In genomic region chr6:83978324-83978734, GRCh38 we compare ENCODE assay signal across 33 cellular contexts. TPM values are rescaled to one million over a fixed set of nuclear protein-coding genes. Genes with fewer than 3 reads are reported as not detected.
DNase-seq lines count a peak whose midpoint lies in the region; ATAC-seq and TF ChIP-seq lines count a peak whose summit lies in the region.
"Had no signal": no experiment of that assay in that cellular context is flagged by ENCODE, and none has a peak within 500 bp of the region (broad histone marks: within the 10 kb centered on the region; RNA-seq: fewer than 3 reads in every experiment).

No MANE protein-coding gene starts in this region.

- H3K4me1 ChIP-seq in ascending aorta (peaks cover 0 to 30% of the 10 kb centered on the region in 2 donors), esophagus muscularis mucosa (no peaks in the 10 kb centered on the region)
- H3K4me1 ChIP-seq: A549, parathyroid adenoma, Peyer's patch, right atrium auricular region had no signal

- H3K27ac ChIP-seq in ascending aorta (peak overlapping the region; percentile 72 to 88), esophagus muscularis mucosa (replicated peaks in 1 of 4) (no peak overlapping the region)
- H3K27ac ChIP-seq: A549, HL-60, parathyroid adenoma, Peyer's patch, right atrium auricular region, VCaP had no signal

- H3K4me1 Mint-ChIP-seq in nephron progenitor cell, result peaks cover 12% of the 10 kb centered on the region
- H3K4me1 Mint-ChIP-seq: activated CD4-positive, alpha-beta T cell treated with anti-CD3 and anti-CD28 coated beads for 36 hours; immature natural killer cell had no signal

- H3K36me3 Mint-ChIP-seq in nephron progenitor cell (ENCODE audit: low read depth), result no peaks in the 10 kb centered on the region
- H3K36me3 Mint-ChIP-seq: CD8-positive, alpha-beta T cell had no signal

- TF ChIP-seq POLR2A in erythroblast (IDR thresholded peaks at IDR 0.05; ENCODE audit: low read length) (no peak), esophagus muscularis mucosa (IDR thresholded peaks at IDR 0.05; ENCODE audit: low read depth) (no peak)

- in situ Hi-C loops in Caki2 (cut with HindIII; ENCODE audit: low pct_unique_long_range_greater_than_20kb, low sequenced_read_pairs), result no loop called here

- 47% methylated on average over 1 of the region's 1 CpG for WGBS in esophagus muscularis mucosa

- ATAC-seq in GM19397 (IDR thresholded peaks at IDR 0.05; ENCODE audit: unreplicated experiment), result no peak
- ATAC-seq: A549; activated CD4-positive, alpha-beta T cell treated with anti-CD3 and anti-CD28 coated beads for 36 hours; activated CD8-positive, alpha-beta T cell treated with anti-CD3 and anti-CD28 coated beads for 36 hours; CD8-positive, alpha-beta T cell; HepG2; left lobe of liver had no signal

- DNase-seq in Caki2 (ENCODE audit: low read depth) (peak; percentile 15), ascending aorta (ENCODE audit: low spot score in 2 of 2) (no peak), erythroblast (lab: John Stamatoyannopoulos, UW) (peak; percentile 9 to 20), renal cortical epithelial cell (ENCODE audit: low read depth) (peak; percentile 11), nephron progenitor cell (no peak), esophagus muscularis mucosa (ENCODE audit: extremely low spot score) (no peak), cerebellar cortex (ENCODE audit: low spot score) (no peak)
- DNase-seq: activated CD4-positive, alpha-beta T cell treated with anti-CD3 and anti-CD28 coated beads for 36 hours; activated CD8-positive, alpha-beta memory T cell treated with anti-CD3 and anti-CD28 coated beads, Interleukin-2, amount 50 U/mL, for 48 hours; activated CD8-positive, alpha-beta T cell treated with anti-CD3 and anti-CD28 coated beads for 36 hours; activated naive CD4-positive, alpha-beta T cell treated with anti-CD3 and anti-CD28 coated beads, Interleukin-2, amount 50 U/mL, for 16 hours; amygdala; CD8-positive, alpha-beta T cell; DMS 273 treated with DMSO at 0.1 percent for 48 hours; EL; immature natural killer cell; MV-4-11; NCI-H146; Peyer's patch; SHP77 treated with DMSO at 0.1 percent for 48 hours; stimulated activated naive CD4-positive, alpha-beta T cell had no signal

- peaks cover 3% of the 10 kb centered on the region for H3K27me3 Mint-ChIP-seq in nephron progenitor cell (ENCODE audit: low read depth, poor library complexity)
- H3K27me3 Mint-ChIP-seq: activated CD4-positive, alpha-beta T cell treated with anti-CD3 and anti-CD28 coated beads for 36 hours; activated CD8-positive, alpha-beta T cell treated with anti-CD3 and anti-CD28 coated beads for 36 hours; dendritic cell treated with granulocyte-macrophage colony-stimulating factor and Interleukin-4, amounts not matched to agents 40 ng/mL and 50 ng/mL, for 4 days had no signal

- H3K27me3 ChIP-seq in ascending aorta (no peaks in the 10 kb centered on the region), esophagus muscularis mucosa (no peaks in the 10 kb centered on the region)
- H3K27me3 ChIP-seq: Peyer's patch, right atrium auricular region had no signal

- H3K9me3 Mint-ChIP-seq in nephron progenitor cell, result peaks cover 15% of the 10 kb centered on the region
- H3K9me3 Mint-ChIP-seq: activated CD8-positive, alpha-beta T cell treated with anti-CD3 and anti-CD28 coated beads for 36 hours; dendritic cell treated with granulocyte-macrophage colony-stimulating factor and Interleukin-4, amounts not matched to agents 40 ng/mL and 50 ng/mL, for 4 days had no signal

- TF ChIP-seq EP300 in esophagus muscularis mucosa (IDR thresholded peaks at IDR 0.05), result no peak

- intact Hi-C loops in ascending aorta (cut with DNase I) (no loop called here), esophagus muscularis mucosa (cut with DNase I) (no loop called here)

- no peak overlapping the region for H3K4me3 Mint-ChIP-seq in nephron progenitor cell
- H3K4me3 Mint-ChIP-seq: activated CD4-positive, alpha-beta T cell treated with anti-CD3 and anti-CD28 coated beads for 36 hours; activated CD8-positive, alpha-beta T cell treated with anti-CD3 and anti-CD28 coated beads for 36 hours; CD8-positive, alpha-beta T cell; dendritic cell treated with granulocyte-macrophage colony-stimulating factor and Interleukin-4, amounts not matched to agents 40 ng/mL and 50 ng/mL, for 4 days; immature natural killer cell had no signal

- H3K4me3 ChIP-seq in ascending aorta, result peak overlapping the region in 1 of 2 donors; percentile 7
- H3K4me3 ChIP-seq in esophagus muscularis mucosa, result no peak overlapping the region
- H3K4me3 ChIP-seq: A549, Peyer's patch, right atrium auricular region, smooth muscle cell had no signal

- no peak overlapping the region for H3K27ac Mint-ChIP-seq in nephron progenitor cell
- H3K27ac Mint-ChIP-seq: activated CD4-positive, alpha-beta T cell treated with anti-CD3 and anti-CD28 coated beads for 36 hours; activated CD8-positive, alpha-beta T cell treated with anti-CD3 and anti-CD28 coated beads for 36 hours; CD8-positive, alpha-beta T cell; dendritic cell treated with granulocyte-macrophage colony-stimulating factor and Interleukin-4, amounts not matched to agents 40 ng/mL and 50 ng/mL, for 4 days had no signal

- H3K9me3 ChIP-seq in ascending aorta (peaks cover 0 to 6% of the 10 kb centered on the region in 2 donors), esophagus muscularis mucosa (no peaks in the 10 kb centered on the region)
- H3K9me3 ChIP-seq: Peyer's patch had no signal

- TF ChIP-seq CTCF in ascending aorta (IDR thresholded peaks at IDR 0.05) (no peak), nephron progenitor cell (IDR thresholded peaks at IDR 0.05) (no peak), esophagus muscularis mucosa (IDR thresholded peaks at IDR 0.05) (no peak)

- H3K36me3 ChIP-seq in ascending aorta, result no peaks in the 10 kb centered on the region
- no peaks in the 10 kb centered on the region for H3K36me3 ChIP-seq in esophagus muscularis mucosa
- H3K36me3 ChIP-seq: Peyer's patch, right atrium auricular region had no signal

RNA-seq across cellular contexts. Expression of gene MRAP2, which starts 55.2 kb away (rescaled TPM):
- total RNA-seq in Caki2 (2014; rRNA removed; shearing (Covaris generic); ENCODE audit: low replicate concordance), result 0.09 and 0.10 TPM in 2 replicates
- total RNA-seq in ascending aorta, result 47.3 TPM
- 1.7 and 7.5 TPM in 2 replicates for total RNA-seq in renal cortical epithelial cell
- total RNA-seq in esophagus muscularis mucosa, result under 1 TPM in 3 of 4 donors, not detected in 1; 0.11 to 0.32 (median 0.17) TPM
- total RNA-seq: activated CD4-positive, alpha-beta T cell treated with anti-CD3 and anti-CD28 coated beads for 36 hours; activated CD8-positive, alpha-beta T cell treated with anti-CD3 and anti-CD28 coated beads for 36 hours; CD8-positive, alpha-beta T cell; H4; T-helper 2 cell treated with Interferon-gamma antibody and Interleukin-4, amounts not matched to agents 100 ng/mL and 5 ng/mL, for 36 hours had no signal

Comparison
In these comparisons a context has a peak if more than half of its experiments do, and no peak if none do; other contexts are left out.
1. DNase-seq: peak in Caki2 (single experiment), erythroblast (2 of 2) and renal cortical epithelial cell (single experiment); none in ascending aorta (0 of 2), nephron progenitor cell (single experiment), esophagus muscularis mucosa (single experiment) and cerebellar cortex (single experiment).
2. H3K27ac ChIP-seq: peak in ascending aorta (2 of 2); none in esophagus muscularis mucosa (0 of 4).